27 cellular contexts compared by ENCODE assay signal in the genomic region with DNA sequence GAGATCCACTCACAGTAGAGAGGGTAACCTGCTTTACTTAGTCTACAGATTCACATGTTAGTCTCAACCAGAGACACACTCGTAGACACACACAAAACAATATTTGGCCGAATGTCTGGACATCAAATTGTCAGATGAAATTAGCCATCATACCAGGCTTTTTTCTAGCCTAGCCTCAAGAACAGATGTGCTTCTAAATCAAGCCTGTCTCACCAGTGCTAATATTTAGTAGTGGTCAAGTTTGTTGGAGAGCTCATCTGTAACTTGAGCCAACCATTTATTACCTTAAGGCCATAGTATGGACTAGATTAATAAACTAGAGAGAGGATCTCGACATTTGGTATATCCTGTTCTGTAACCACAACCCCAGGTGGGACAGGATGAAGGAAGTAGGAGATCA.
"Had no signal": no experiment of that assay in that cellular context is flagged by ENCODE, and none has a peak within 500 bp of the region (broad histone marks: within the 10 kb centered on the region; RNA-seq: fewer than 3 reads in every experiment).

No MANE protein-coding gene starts in this region.

- H3K27me3 Mint-ChIP-seq: activated CD4-positive, alpha-beta T cell treated with anti-CD3 and anti-CD28 coated beads, Interleukin-2, amount 10 ng/mL, durations not matched to agents 7 days and 5 days had no signal

- H3K27me3 ChIP-seq: adrenal gland, brain microvascular endothelial cell had no signal

- H3K4me3 ChIP-seq: adrenal gland, SK-N-MC had no signal

- H3K4me1 ChIP-seq: adrenal gland had no signal

- DNase-seq: activated CD4-positive, alpha-beta T cell treated with anti-CD3 and anti-CD28 coated beads, Interleukin-2, amount 10 ng/mL, durations not matched to agents 7 days and 5 days; activated CD4-positive, alpha-beta T cell treated with anti-CD3 and anti-CD28 coated beads, Interleukin-2, amount 50 U/mL, for 48 hours; activated CD8-positive, alpha-beta memory T cell treated with anti-CD3 and anti-CD28 coated beads, Interleukin-2, amount 50 U/mL, for 4 hours; activated gamma-delta T cell treated with Interleukin-2 at 50 U/mL for 16 hours; activated naive CD4-positive, alpha-beta T cell treated with anti-CD3 and anti-CD28 coated beads for 36 hours; activated T-cell treated with anti-CD3 and anti-CD28 coated beads for 4 hours; activated T-cell treated with anti-CD3 and anti-CD28 coated beads, Interleukin-2, amount 50 U/mL, for 4 hours; adrenal gland; brain microvascular endothelial cell; central memory CD4-positive, alpha-beta T cell; NCI-H1048; NCI-H1105 treated with DMSO at 0.1 percent for 48 hours; NCI-H1436; NCI-H1694; NCI-H1930; NCI-H2081 treated with DMSO at 0.1 percent for 48 hours; NCI-H345; NCI-H510A; NCI-H526; NCI-H748 treated with DMSO at 0.1 percent for 48 hours; NK-92 treated with Interleukin-12 subunit alpha and Interleukin-12 subunit beta, amount 100 ng/mL, for 24 hours; Right ventricle myocardium superior; T1000; WERI-Rb-1 had no signal

- H3K4me1 Mint-ChIP-seq: activated CD4-positive, alpha-beta T cell treated with anti-CD3 and anti-CD28 coated beads, Interleukin-2, amount 10 ng/mL, durations not matched to agents 7 days and 5 days had no signal

- H3K36me3 Mint-ChIP-seq: activated naive CD4-positive, alpha-beta T cell treated with anti-CD3 and anti-CD28 coated beads, Interleukin-2, amount 50 U/mL, for 72 hours had no signal

- H3K4me3 Mint-ChIP-seq: activated CD4-positive, alpha-beta T cell treated with anti-CD3 and anti-CD28 coated beads, Interleukin-2, amount 10 ng/mL, durations not matched to agents 7 days and 5 days; activated naive CD4-positive, alpha-beta T cell treated with anti-CD3 and anti-CD28 coated beads for 36 hours; activated T-cell treated with anti-CD3 and anti-CD28 coated beads, Interleukin-2, amount 50 U/mL, for 4 hours; activated T-helper 1 cell treated with anti-CD3 and anti-CD28 coated beads, Interleukin-12 subunit alpha, Interleukin-12 subunit beta, Interleukin-2, Interleukin-4 antibody, amounts not matched to agents 30 ng/mL and 10 ng/mL and 1 ng/mL, durations not matched to agents 14 hours and 24 hours and 36 hours had no signal

- H3K27ac ChIP-seq: adrenal gland, brain microvascular endothelial cell, SK-N-MC, WERI-Rb-1 had no signal

- H3K9me3 Mint-ChIP-seq: activated CD4-positive, alpha-beta T cell treated with anti-CD3 and anti-CD28 coated beads, Interleukin-2, amount 10 ng/mL, durations not matched to agents 7 days and 5 days had no signal

- H3K36me3 ChIP-seq: adrenal gland, brain microvascular endothelial cell, WERI-Rb-1 had no signal

- H3K27ac Mint-ChIP-seq: activated CD4-positive, alpha-beta T cell treated with anti-CD3 and anti-CD28 coated beads, Interleukin-2, amount 10 ng/mL, durations not matched to agents 7 days and 5 days; activated naive CD4-positive, alpha-beta T cell treated with anti-CD3 and anti-CD28 coated beads for 36 hours; activated naive CD4-positive, alpha-beta T cell treated with anti-CD3 and anti-CD28 coated beads, Interleukin-2, amount 50 U/mL, for 72 hours; activated T-helper 1 cell treated with anti-CD3 and anti-CD28 coated beads, Interleukin-12 subunit alpha, Interleukin-12 subunit beta, Interleukin-2, Interleukin-4 antibody, amounts not matched to agents 30 ng/mL and 10 ng/mL and 1 ng/mL, durations not matched to agents 14 hours and 24 hours and 36 hours had no signal

- ATAC-seq: activated naive CD4-positive, alpha-beta T cell treated with anti-CD3 and anti-CD28 coated beads, Interleukin-2, amount 50 U/mL, for 72 hours; activated T-cell treated with anti-CD3 and anti-CD28 coated beads, Interleukin-2, amount 50 U/mL, for 4 hours had no signal

- H3K9me3 ChIP-seq: adrenal gland had no signal
